17 cellular contexts compared by ENCODE assay signal in the genomic region with DNA sequence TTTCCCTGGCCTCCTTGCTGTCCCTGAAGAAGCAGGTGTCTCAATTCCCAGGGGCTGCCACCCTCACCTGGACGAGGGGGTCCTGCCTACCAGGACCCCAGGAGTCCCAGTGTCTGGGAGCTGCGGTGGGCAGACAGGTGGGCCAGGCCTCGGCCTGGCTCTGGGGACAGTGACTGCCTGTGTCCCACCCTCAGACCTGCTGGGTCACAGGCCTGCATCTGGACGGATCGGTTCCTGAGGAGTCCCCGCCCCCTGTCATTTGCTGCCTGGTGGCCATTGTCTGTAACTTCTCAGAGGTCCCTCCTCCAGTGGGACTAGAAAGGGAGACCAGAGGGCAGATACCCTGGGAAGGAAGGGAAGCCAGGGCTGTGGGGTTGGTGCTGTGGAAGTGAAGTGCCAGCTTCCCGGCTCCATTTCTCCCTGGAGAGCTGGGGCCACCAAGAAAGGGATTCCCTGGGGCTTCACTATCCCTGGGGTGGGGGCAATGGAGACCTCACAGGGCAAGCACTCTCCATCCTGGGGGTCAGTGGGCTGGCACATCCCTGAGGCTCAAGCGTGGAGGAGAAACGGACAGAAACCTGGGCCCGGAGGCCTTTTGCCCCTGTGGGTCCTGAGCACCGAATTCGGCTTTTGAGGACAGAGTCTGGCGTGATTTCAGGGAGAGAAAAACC.
DNase-seq lines count a peak whose midpoint lies in the region; ATAC-seq, FAIRE-seq and TF ChIP-seq lines count a peak whose summit lies in the region.
"Had no signal": no experiment of that assay in that cellular context is flagged by ENCODE, and none has a peak within 500 bp of the region (broad histone marks: within the 10 kb centered on the region; RNA-seq: fewer than 3 reads in every experiment).

No MANE protein-coding gene starts in this region.

- H3K4me2 ChIP-seq in GM23338 = peak overlapping the region; percentile 72

- H3K27me3 ChIP-seq in GM23338 (ENCODE audit: insufficient read depth) (0 out of 2 replicates have a peak, but pooled peaks cover 1% of the 10 kb centered on the region), iPS-20b (ENCODE audit: insufficient read depth, low read length) (no peaks in the 10 kb centered on the region), stomach (no peaks in the 10 kb centered on the region), small intestine (ENCODE audit: control insufficient read depth in 2 of 2, insufficient read depth in 2 of 2, low read length in 2 of 2) (no peaks in the 10 kb centered on the region)
- H3K27me3 ChIP-seq: upper lobe of left lung had no signal

- peaks cover 24% of the 10 kb centered on the region for H3K4me1 ChIP-seq in GM23338 (ENCODE audit: insufficient read depth)
- H3K4me1 ChIP-seq in iPS-20b (ENCODE audit: insufficient read depth, low read length) = peaks cover 17% of the 10 kb centered on the region
- peaks cover 34 to 91% (median 78%) of the 10 kb centered on the region in 4 donors for H3K4me1 ChIP-seq in stomach
- no peaks in the 10 kb centered on the region for H3K4me1 ChIP-seq in small intestine (ENCODE audit: control insufficient read depth in 2 of 2, insufficient read depth in 1 of 2, low read depth in 1 of 2, low read length in 1 of 2)

- WGBS in stomach, 5 donors = 71 to 77% (median 74%) methylated on average over 13 of the region's 13 CpGs
- 84 to 92% (median 89%) methylated on average over 13 of the region's 13 CpGs for WGBS in small intestine, 3 donors

- H3K79me2 ChIP-seq in GM23338 (replicated peaks; ENCODE audit: insufficient read depth) = no peaks in the 10 kb centered on the region

- no peak for TF ChIP-seq EP300 in stomach (IDR thresholded peaks at IDR 0.05)

- H3K9me2 ChIP-seq in GM23338 (ENCODE audit: insufficient read depth) = no peaks in the 10 kb centered on the region

- TF ChIP-seq CTCF in GM23338 (conservative IDR thresholded peaks at IDR 0.05; ENCODE audit: low read depth in 2 of 2) (no peak), stomach (IDR thresholded peaks at IDR 0.05) (no peak), GM20000 (IDR thresholded peaks at IDR 0.05; ENCODE audit: extremely low read depth, missing control alignments) (no peak)

- H3K27ac Mint-ChIP-seq in GM23338 = no peak overlapping the region; the same call in 1 of the 2 replicates
- H3K27ac Mint-ChIP-seq: CD4-positive, alpha-beta memory T cell had no signal

- DNase-seq in GM23338 (ENCODE audit: low spot score) (peak; percentile 53), SK-N-MC (ENCODE audit: low read depth, low spot score) (no peak), stomach (no peak), small intestine (no peak), NCI-H1105 treated with DMSO at 0.1 percent for 48 hours (lab: John Stamatoyannopoulos, UW) (no peak), GM20000 (ENCODE audit: low spot score) (no peak)
- DNase-seq: activated CD4-positive, alpha-beta T cell treated with anti-CD3 and anti-CD28 coated beads for 48 hours; activated T-cell treated with anti-CD3 and anti-CD28 coated beads, Interleukin-2, amount 50 U/mL, for 1 hour; CD4-positive, alpha-beta memory T cell; EL; NCI-H2081 treated with DMSO at 0.1 percent for 48 hours; SHP77 had no signal

- H3K4me3 ChIP-seq in GM23338 (peak overlapping the region; percentile 13; the same call in 1 of the 2 replicates), SK-N-MC (no peak overlapping the region), iPS-20b (ENCODE audit: low read length) (peak overlapping the region; percentile 46; the same call in 1 of the 2 replicates), stomach (no peak overlapping the region), small intestine (ENCODE audit: low read depth in 1 of 2, low read length in 2 of 2) (no peak overlapping the region)
- H3K4me3 ChIP-seq: upper lobe of left lung had no signal

- peaks cover 32% of the 10 kb centered on the region for H3K4me1 Mint-ChIP-seq in GM23338

- H3K9me3 ChIP-seq in SK-N-MC (ENCODE audit: low read depth, low read length) (no peaks in the 10 kb centered on the region), iPS-20b (ENCODE audit: insufficient read depth, low read depth, low read length) (no peaks in the 10 kb centered on the region), stomach (no peaks in the 10 kb centered on the region), small intestine (ENCODE audit: control insufficient read depth, low read depth) (no peaks in the 10 kb centered on the region)
- H3K9me3 ChIP-seq: upper lobe of left lung had no signal

- H3K36me3 ChIP-seq in GM23338 (ENCODE audit: insufficient read depth) = no peaks in the 10 kb centered on the region
- no peaks in the 10 kb centered on the region for H3K36me3 ChIP-seq in SK-N-MC (ENCODE audit: insufficient read depth, low read length)
- no peaks in the 10 kb centered on the region for H3K36me3 ChIP-seq in iPS-20b (ENCODE audit: insufficient read depth, low read depth, low read length)
- H3K36me3 ChIP-seq in stomach = peaks cover 0 to 32% (median 21%) of the 10 kb centered on the region in 4 donors
- peaks cover 0 to 9% of the 10 kb centered on the region in 2 donors for H3K36me3 ChIP-seq in small intestine (ENCODE audit: control insufficient read depth in 2 of 2, insufficient read depth in 2 of 2, low read length in 2 of 2)

- no peak for FAIRE-seq in small intestine (lab: Jason Lieb, UNC)
- FAIRE-seq: colon, GM12891 had no signal

- H4K20me1 ChIP-seq in GM23338 (replicated peaks; ENCODE audit: insufficient read depth) = no peaks in the 10 kb centered on the region

- peak overlapping the region; percentile 30; the same call in 2 of the 3 replicates for H3K4me3 Mint-ChIP-seq in GM23338
- H3K4me3 Mint-ChIP-seq: CD4-positive, alpha-beta memory T cell had no signal

- intact Hi-C loops in stomach (cut with DNase I; ENCODE audit: low total_unique reads) = no loop called here

- H3K27me3 Mint-ChIP-seq in GM23338 (ENCODE audit: insufficient read depth, low read depth, poor library complexity) = peaks cover 12% of the 10 kb centered on the region
- H3K27me3 Mint-ChIP-seq: CD4-positive, alpha-beta memory T cell had no signal

- H2AFZ ChIP-seq in GM23338 = no peak overlapping the region

- no peaks in the 10 kb centered on the region for H3K9me3 Mint-ChIP-seq in GM23338
- H3K9me3 Mint-ChIP-seq: CD4-positive, alpha-beta memory T cell had no signal

- no peaks in the 10 kb centered on the region for H3K36me3 Mint-ChIP-seq in GM23338 (ENCODE audit: low read depth)

- no peak for TF ChIP-seq POLR2A in stomach (IDR thresholded peaks at IDR 0.05)

- H3K9ac ChIP-seq in SK-N-MC (ENCODE audit: insufficient read length) (peak overlapping the region; percentile 45), iPS-20b (ENCODE audit: low read depth, low read length) (peak overlapping the region; percentile 77)

- 0 out of 2 replicates have a peak overlapping the region, but pooled peaks have one; percentile 32 for H3K27ac ChIP-seq in GM23338 (ENCODE audit: low read depth)
- H3K27ac ChIP-seq in SK-N-MC = peak overlapping the region; percentile 54; the same call in 1 of the 2 replicates
- peak overlapping the region; percentile 81 for H3K27ac ChIP-seq in iPS-20b (ENCODE audit: low read length)
- H3K27ac ChIP-seq in stomach = peak overlapping the region; percentile 4 to 89 (median 83)
- no peak overlapping the region for H3K27ac ChIP-seq in small intestine (ENCODE audit: low read depth in 1 of 2, low read length in 1 of 2)

- ATAC-seq in GM23338 (peak; percentile 16), GM21381 (IDR thresholded peaks at IDR 0.05; ENCODE audit: unreplicated experiment) (no peak)

- H3F3A ChIP-seq in GM23338 (replicated peaks; ENCODE audit: low read depth) = no peaks in the 10 kb centered on the region

TF ChIP-seq in GM23338, 12 proteins besides CTCF, POLR2A, EP300 and RAD21 (continues in another document):
- no peak for TF ChIP-seq JUNB (IDR thresholded peaks at IDR 0.05; ENCODE audit: unreplicated experiment)
- no peak for TF ChIP-seq POLR2AphosphoS5 (IDR thresholded peaks at IDR 0.05; ENCODE audit: low read depth)
- no peak for TF ChIP-seq NANOG (IDR thresholded peaks at IDR 0.05; ENCODE audit: borderline replicate concordance)
- TF ChIP-seq ZNF114 (CRISPR knock-in tag; IDR thresholded peaks at IDR 0.05) = no peak
- TF ChIP-seq EZH2phosphoT487 (IDR thresholded peaks at IDR 0.05; ENCODE audit: unreplicated experiment) = no peak

Comparison
In these comparisons a context has a peak if more than half of its experiments do, and no peak if none do; other contexts are left out.
1. H3K27ac ChIP-seq: peak in GM23338 (single experiment), SK-N-MC (single experiment), iPS-20b (single experiment) and stomach (5 of 5); none in small intestine (0 of 2).
2. H3K4me3 ChIP-seq: peak in GM23338 (single experiment) and iPS-20b (single experiment); none in SK-N-MC (single experiment), stomach (0 of 4) and small intestine (0 of 2).